ENCODE assay signal across 23 cellular contexts in the genomic region with DNA sequence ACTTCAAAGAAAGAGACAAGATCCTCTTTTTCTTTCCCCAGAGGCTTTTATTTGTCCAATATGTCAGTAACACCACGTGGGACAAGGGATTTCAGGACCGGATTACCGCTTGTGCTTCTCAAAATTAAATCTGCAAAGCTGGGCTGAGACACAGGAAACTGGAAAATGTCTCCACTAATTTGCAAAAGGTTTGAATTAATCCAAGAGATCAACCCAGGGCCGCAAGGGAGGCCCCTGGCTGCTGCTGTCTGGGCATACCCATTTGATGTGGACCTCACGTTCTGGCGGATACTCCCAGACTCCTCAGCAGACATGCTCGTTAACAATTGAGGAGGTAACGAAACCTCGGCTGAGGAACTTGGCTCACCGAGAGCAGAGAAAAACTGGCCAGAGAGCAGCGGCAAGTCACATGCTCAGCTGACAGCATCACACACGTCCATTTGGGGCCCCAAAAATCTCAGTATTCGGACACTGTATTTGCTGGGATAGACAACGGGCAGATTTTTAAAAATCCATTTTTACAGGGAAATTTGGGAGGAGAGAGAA.
"Had no signal": no experiment of that assay in that cellular context is flagged by ENCODE, and none has a peak within 500 bp of the region (broad histone marks: within the 10 kb centered on the region; RNA-seq: fewer than 3 reads in every experiment).

No MANE protein-coding gene starts in this region.

- ATAC-seq: activated T-cell treated with anti-CD3 and anti-CD28 coated beads, Interleukin-2, amount 50 U/mL, for 72 hours; gastroesophageal sphincter; left lung; naive thymus-derived CD8-positive, alpha-beta T cell had no signal

- H3K4me3 ChIP-seq: left lung, ovary, prostate gland, spleen, upper lobe of left lung had no signal

- H3K36me3 ChIP-seq: gastroesophageal sphincter, left lung, neutrophil, ovary, prostate gland, spleen, upper lobe of left lung had no signal

- H3K4me1 ChIP-seq: gastroesophageal sphincter, left lung, prostate gland, spleen, upper lobe of left lung had no signal

- DNase-seq: activated CD4-positive, alpha-beta memory T cell treated with anti-CD3 and anti-CD28 coated beads for 36 hours; activated CD4-positive, alpha-beta T cell treated with anti-CD3 and anti-CD28 coated beads for 4 hours; activated CD4-positive, CD25-positive, alpha-beta regulatory T cell; activated effector memory CD4-positive, alpha-beta T cell treated with Interleukin-2 at 50 U/mL for 16 hours; activated naive CD4-positive, alpha-beta T cell treated with anti-CD3 and anti-CD28 coated beads for 36 hours; activated naive CD8-positive, alpha-beta T cell treated with anti-CD3 and anti-CD28 coated beads, Interleukin-2, amount 10 ng/mL, durations not matched to agents 7 days and 5 days; activated T-cell treated with anti-CD3 and anti-CD28 coated beads, Interleukin-2, amount 50 U/mL, for 72 hours; amniotic stem cell; cerebellar nuclear complex; immature natural killer cell; kidney glomerular epithelial cell; left lung; naive thymus-derived CD8-positive, alpha-beta T cell; spleen; stimulated activated CD4-positive, alpha-beta T cell treated with anti-CD3 and anti-CD28 coated beads, Interleukin-4, amount 100 ng/mL, for 1 hour; stimulated activated naive CD4-positive, alpha-beta T cell treated with Interleukin-2 at 50 U/mL for 16 hours; T-helper 9 cell; upper lobe of left lung had no signal

- H3K9me3 ChIP-seq: gastroesophageal sphincter, left lung, neutrophil, prostate gland, spleen, upper lobe of left lung had no signal

- H3K27ac ChIP-seq: epithelial cell of prostate, gastroesophageal sphincter, left lung, neutrophil, ovary, prostate gland, spleen, upper lobe of left lung had no signal

- H3K27me3 ChIP-seq: gastroesophageal sphincter, left lung, neutrophil, ovary, upper lobe of left lung had no signal
